1 cellular context compared by ENCODE assay signal in the genomic region with DNA sequence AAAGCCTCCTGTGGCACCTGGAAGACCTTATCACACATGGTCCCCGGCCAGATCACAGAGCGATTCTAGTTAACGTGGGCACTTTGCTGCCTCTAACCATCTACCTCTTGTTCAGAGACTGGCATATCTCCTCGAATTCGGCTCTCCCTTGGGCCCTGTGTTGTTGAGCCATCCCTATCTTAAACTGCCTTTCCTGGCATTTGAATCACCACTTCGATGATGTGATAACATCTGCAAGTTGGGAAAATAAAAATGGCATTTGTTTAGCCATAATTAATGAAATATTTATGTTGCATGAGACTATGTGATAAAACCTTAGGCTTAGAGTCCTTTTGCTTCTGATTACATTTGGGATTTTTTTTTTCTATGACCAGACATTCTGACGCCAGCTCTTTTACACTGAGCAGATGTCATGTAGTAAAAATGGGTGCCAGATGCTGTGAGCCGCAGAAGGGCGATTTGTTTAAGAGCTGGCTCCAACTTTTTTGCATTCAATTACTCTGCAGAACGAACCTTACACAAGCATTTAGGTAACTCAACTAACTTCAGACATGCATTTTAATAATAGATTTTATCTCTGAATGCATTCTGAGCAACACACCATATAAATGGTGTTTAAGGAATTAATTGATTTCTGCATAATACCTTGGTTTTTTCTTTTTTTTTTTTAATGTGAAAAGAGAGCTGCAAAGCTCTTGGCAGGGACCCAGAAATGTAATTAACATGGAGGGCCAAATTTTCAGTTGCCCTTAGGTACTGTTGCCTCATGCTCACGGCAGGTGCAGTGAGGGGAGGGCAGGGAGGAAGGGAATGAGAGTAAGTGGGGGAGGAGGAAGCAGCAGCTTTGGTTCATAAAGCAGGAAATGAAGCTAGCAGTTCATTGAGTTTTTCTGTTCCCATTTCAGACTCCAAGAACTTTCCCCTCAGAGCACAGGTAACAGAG.
TF ChIP-seq lines count a peak whose summit lies in the region.

No MANE protein-coding gene starts in this region.

TF ChIP-seq in SK-N-SH treated with all-trans-retinoic acid at 6 μM for 48 hours, 23 proteins besides CTCF, POLR2A, EP300 and RAD21 (continued from another document):
- TF ChIP-seq, protein P1, sequence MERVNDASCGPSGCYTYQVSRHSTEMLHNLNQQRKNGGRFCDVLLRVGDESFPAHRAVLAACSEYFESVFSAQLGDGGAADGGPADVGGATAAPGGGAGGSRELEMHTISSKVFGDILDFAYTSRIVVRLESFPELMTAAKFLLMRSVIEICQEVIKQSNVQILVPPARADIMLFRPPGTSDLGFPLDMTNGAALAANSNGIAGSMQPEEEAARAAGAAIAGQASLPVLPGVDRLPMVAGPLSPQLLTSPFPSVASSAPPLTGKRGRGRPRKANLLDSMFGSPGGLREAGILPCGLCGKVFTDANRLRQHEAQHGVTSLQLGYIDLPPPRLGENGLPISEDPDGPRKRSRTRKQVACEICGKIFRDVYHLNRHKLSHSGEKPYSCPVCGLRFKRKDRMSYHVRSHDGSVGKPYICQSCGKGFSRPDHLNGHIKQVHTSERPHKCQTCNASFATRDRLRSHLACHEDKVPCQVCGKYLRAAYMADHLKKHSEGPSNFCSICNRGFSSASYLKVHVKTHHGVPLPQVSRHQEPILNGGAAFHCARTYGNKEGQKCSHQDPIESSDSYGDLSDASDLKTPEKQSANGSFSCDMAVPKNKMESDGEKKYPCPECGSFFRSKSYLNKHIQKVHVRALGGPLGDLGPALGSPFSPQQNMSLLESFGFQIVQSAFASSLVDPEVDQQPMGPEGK (CRISPR knock-in tag; IDR thresholded peaks at IDR 0.05; ENCODE audit: borderline replicate concordance) = no peak
- TF ChIP-seq SNAI2 (CRISPR knock-in tag; IDR thresholded peaks at IDR 0.05) (peak; percentile 96), GLIS3 (CRISPR knock-in tag; IDR thresholded peaks at IDR 0.05) (no peak)
- TF ChIP-seq, protein P2, sequence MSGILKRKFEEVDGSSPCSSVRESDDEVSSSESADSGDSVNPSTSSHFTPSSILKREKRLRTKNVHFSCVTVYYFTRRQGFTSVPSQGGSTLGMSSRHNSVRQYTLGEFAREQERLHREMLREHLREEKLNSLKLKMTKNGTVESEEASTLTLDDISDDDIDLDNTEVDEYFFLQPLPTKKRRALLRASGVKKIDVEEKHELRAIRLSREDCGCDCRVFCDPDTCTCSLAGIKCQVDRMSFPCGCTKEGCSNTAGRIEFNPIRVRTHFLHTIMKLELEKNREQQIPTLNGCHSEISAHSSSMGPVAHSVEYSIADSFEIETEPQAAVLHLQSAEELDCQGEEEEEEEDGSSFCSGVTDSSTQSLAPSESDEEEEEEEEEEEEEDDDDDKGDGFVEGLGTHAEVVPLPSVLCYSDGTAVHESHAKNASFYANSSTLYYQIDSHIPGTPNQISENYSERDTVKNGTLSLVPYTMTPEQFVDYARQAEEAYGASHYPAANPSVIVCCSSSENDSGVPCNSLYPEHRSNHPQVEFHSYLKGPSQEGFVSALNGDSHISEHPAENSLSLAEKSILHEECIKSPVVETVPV (CRISPR knock-in tag; IDR thresholded peaks at IDR 0.05) = no peak
